ENCODE assay signal across 26 cellular contexts in genomic region chr2:108217211-108217610, GRCh38. TPM values are rescaled to one million over a fixed set of nuclear protein-coding genes. Genes with fewer than 3 reads are reported as not detected.
DNase-seq lines count a peak whose midpoint lies in the region; ATAC-seq, FAIRE-seq and TF ChIP-seq lines count a peak whose summit lies in the region.
"Had no signal": no experiment of that assay in that cellular context is flagged by ENCODE, and none has a peak within 500 bp of the region (broad histone marks: within the 10 kb centered on the region; RNA-seq: fewer than 3 reads in every experiment).

No MANE protein-coding gene starts in this region.

- H3K27me3 Mint-ChIP-seq in stimulated activated naive CD8-positive, alpha-beta T cell treated with anti-CD3 and anti-CD28 coated beads, Interleukin-15, amount 100 ng/mL, for 72 hours = no peaks in the 10 kb centered on the region

- no peak overlapping the region for H3K9ac ChIP-seq in Loucy (ENCODE audit: low read depth, low read length, poor library complexity, severe bottlenecking)
- H3K9ac ChIP-seq: BLaER1 had no signal

- H3K4me1 Mint-ChIP-seq in stimulated activated naive CD8-positive, alpha-beta T cell treated with anti-CD3 and anti-CD28 coated beads, Interleukin-15, amount 100 ng/mL, for 72 hours = no peaks in the 10 kb centered on the region

- H3K4me3 ChIP-seq in Loucy (ENCODE audit: low read length, poor library complexity, severe bottlenecking) = no peak overlapping the region
- no peak overlapping the region for H3K4me3 ChIP-seq in bronchial epithelial cell (ENCODE audit: low read depth, low read length)
- H3K4me3 ChIP-seq in dorsolateral prefrontal cortex = no peak overlapping the region
- H3K4me3 ChIP-seq: BLaER1 had no signal

- no peaks in the 10 kb centered on the region for H4K20me1 ChIP-seq in Loucy (ENCODE audit: insufficient read depth, low read length, poor library complexity, severe bottlenecking)
- H4K20me1 ChIP-seq: BLaER1 had no signal

- H3K27ac ChIP-seq in dorsolateral prefrontal cortex = no peak overlapping the region
- H3K27ac ChIP-seq: BLaER1, RWPE1 had no signal

- no peak overlapping the region for H3K27ac Mint-ChIP-seq in stimulated activated naive CD8-positive, alpha-beta T cell treated with anti-CD3 and anti-CD28 coated beads, Interleukin-15, amount 100 ng/mL, for 72 hours
- H3K27ac Mint-ChIP-seq: CD4-positive, alpha-beta T cell had no signal

- ATAC-seq in stimulated activated naive CD8-positive, alpha-beta T cell treated with anti-CD3 and anti-CD28 coated beads, Interleukin-15, amount 100 ng/mL, for 72 hours = no peak
- ATAC-seq: HCT116 had no signal

- no peaks in the 10 kb centered on the region for H3F3A ChIP-seq in Loucy (ENCODE audit: low read depth)

- H3K79me2 ChIP-seq in Loucy (ENCODE audit: insufficient read depth, low read length) = no peaks in the 10 kb centered on the region

- no peak overlapping the region for H3K4me3 Mint-ChIP-seq in stimulated activated naive CD8-positive, alpha-beta T cell treated with anti-CD3 and anti-CD28 coated beads, Interleukin-15, amount 100 ng/mL, for 72 hours
- H3K4me3 Mint-ChIP-seq: CD4-positive, alpha-beta T cell had no signal

- H2AFZ ChIP-seq in Loucy (ENCODE audit: low read length) = peak overlapping the region; percentile 68

- intact Hi-C loops in dorsolateral prefrontal cortex (cut with DNase I) = no loop called here

- FAIRE-seq in bronchial epithelial cell (lab: Jason Lieb, UNC) = no peak
- FAIRE-seq: A204.1, D721Med, GM19239 had no signal

- TF ChIP-seq CTCF in Loucy (conservative IDR thresholded peaks at IDR 0.05; ENCODE audit: low read length) (no peak), bronchial epithelial cell (IDR thresholded peaks at IDR 0.05; ENCODE audit: insufficient read depth, low read length, severe bottlenecking) (no peak), dorsolateral prefrontal cortex (IDR thresholded peaks at IDR 0.05 in 54 of 56, conservative IDR thresholded peaks at IDR 0.05 in 2 of 56; ENCODE audit: low read depth in 1 of 56, partially characterized antibody in 56 of 56) (no peak), GM20000 (IDR thresholded peaks at IDR 0.05; ENCODE audit: extremely low read depth, missing control alignments) (no peak)

- H3K27me3 ChIP-seq in Loucy (ENCODE audit: insufficient read depth, low read length, poor library complexity, severe bottlenecking) (no peaks in the 10 kb centered on the region), bronchial epithelial cell (ENCODE audit: control insufficient read depth, insufficient read depth, low read length) (no peaks in the 10 kb centered on the region), dorsolateral prefrontal cortex (no peaks in the 10 kb centered on the region)
- H3K27me3 ChIP-seq: BLaER1 had no signal

- no peaks in the 10 kb centered on the region for H3K9me2 ChIP-seq in Loucy (replicated peaks; ENCODE audit: low read depth, low read length)

- no peak overlapping the region for H3K4me2 ChIP-seq in Loucy (ENCODE audit: low read depth, low read length, poor library complexity, severe bottlenecking)
- H3K4me2 ChIP-seq: BLaER1 had no signal

- H3K36me3 ChIP-seq in Loucy (ENCODE audit: insufficient read depth, low read length) (no peaks in the 10 kb centered on the region), bronchial epithelial cell (ENCODE audit: control insufficient read depth, insufficient read depth, low read length) (no peaks in the 10 kb centered on the region)
- H3K36me3 ChIP-seq: BLaER1 had no signal

- no peaks in the 10 kb centered on the region for H3K9me3 ChIP-seq in Loucy (ENCODE audit: insufficient read depth, low read depth, low read length)

- DNase-seq in EH (ENCODE audit: low read depth) = peak; percentile 13
- DNase-seq in bronchial epithelial cell (ENCODE audit: low read depth) = peak; percentile 59
- DNase-seq in iris pigment epithelial cell (ENCODE audit: low read depth) = peak; percentile 36
- DNase-seq in dorsolateral prefrontal cortex = no peak
- no peak for DNase-seq in GM20000 (ENCODE audit: low spot score)
- no peak for DNase-seq in stimulated activated naive CD8-positive, alpha-beta T cell treated with anti-CD3 and anti-CD28 coated beads, Interleukin-15, amount 100 ng/mL, for 72 hours
- no peak for DNase-seq in islet precursor cell
- DNase-seq: CD4-positive, alpha-beta T cell; Karpas-422; NCI-H1105 treated with DMSO at 0.1 percent for 48 hours; NCI-H146; NCI-H1930; NCI-H2107; NCI-H446; NCI-H526; SHP77 had no signal

- peaks cover 0 to 2% of the 10 kb centered on the region in 2 donors for H3K9me3 Mint-ChIP-seq in stimulated activated naive CD8-positive, alpha-beta T cell treated with anti-CD3 and anti-CD28 coated beads, Interleukin-15, amount 100 ng/mL, for 72 hours

- H3K4me1 ChIP-seq in Loucy (ENCODE audit: insufficient read depth, low read length, poor library complexity, severe bottlenecking) = peaks cover 11% of the 10 kb centered on the region
- H3K4me1 ChIP-seq: BLaER1 had no signal

RNA-seq across cellular contexts. Expression of gene SULT1C3, which starts 22.6 kb away (rescaled TPM):
- not detected in 2 replicates for total RNA-seq in bronchial epithelial cell
- not detected for total RNA-seq in dorsolateral prefrontal cortex
- total RNA-seq: CD4-positive, alpha-beta T cell; H4; M059J; SK-MEL-5 had no signal

Comparison
In these comparisons a context has a peak if more than half of its experiments do, and no peak if none do; other contexts are left out.
1. DNase-seq: peak in EH (single experiment), bronchial epithelial cell (single experiment) and iris pigment epithelial cell (single experiment); none in dorsolateral prefrontal cortex (0 of 10), GM20000 (single experiment), stimulated activated naive CD8-positive, alpha-beta T cell treated with anti-CD3 and anti-CD28 coated beads, Interleukin-15, amount 100 ng/mL, for 72 hours (0 of 2) and islet precursor cell (single experiment).